ENCODE assay signal across 29 cellular contexts in genomic region chr12:95762123-95762785, GRCh38. TPM values are rescaled to one million over a fixed set of nuclear protein-coding genes. Genes with fewer than 3 reads are reported as not detected.
A peak's percentile ranks its signal among the peaks of the same experiment; 100 is the strongest.
DNase-seq lines count a peak whose midpoint lies in the region; ATAC-seq, FAIRE-seq and TF ChIP-seq lines count a peak whose summit lies in the region.
"Had no signal": no experiment of that assay in that cellular context is flagged by ENCODE, and none has a peak within 500 bp of the region (broad histone marks: within the 10 kb centered on the region; RNA-seq: fewer than 3 reads in every experiment).

No MANE protein-coding gene starts in this region.

- no peaks in the 10 kb centered on the region for H3K9me3 Mint-ChIP-seq in activated T-helper 17 cell treated with anti-CD3 and anti-CD28 coated beads, Interleukin-2, amount 50 U/mL, for 72 hours
- H3K9me3 Mint-ChIP-seq: activated CD4-positive, alpha-beta memory T cell treated with anti-CD3 and anti-CD28 coated beads, Interleukin-2, amount 10 ng/mL, durations not matched to agents 7 days and 5 days; activated naive CD4-positive, alpha-beta T cell treated with anti-CD3 and anti-CD28 coated beads, Interleukin-2, amount 50 U/mL, for 24 hours; activated T-cell treated with anti-CD3 and anti-CD28 coated beads, Interleukin-2, amount 50 U/mL, for 24 hours had no signal

- DNase-seq in right atrium auricular region (ENCODE audit: low spot score) (no peak), left cardiac atrium (no peak), lower lobe of right lung (no peak), A673 (ENCODE audit: low spot score) (no peak), H54 (ENCODE audit: insufficient read length, low spot score) (no peak), C1 segment of cervical spinal cord (lab: John Stamatoyannopoulos, UW) (no peak)
- DNase-seq: activated CD4-positive, alpha-beta memory T cell treated with anti-CD3 and anti-CD28 coated beads, Interleukin-2, amount 10 ng/mL, durations not matched to agents 7 days and 5 days; activated T-cell treated with anti-CD3 and anti-CD28 coated beads, Interleukin-2, amount 50 U/mL, for 24 hours; CD4-positive, alpha-beta memory T cell; DMS79; hippocampal formation; islet precursor cell; KG1; NCI-H1105; NCI-H2081 treated with DMSO at 0.1 percent for 48 hours; NCI-H524; stimulated activated CD4-positive, alpha-beta T cell treated with anti-CD3 and anti-CD28 coated beads, Interleukin-4, amount 100 ng/mL, for 1 hour; WERI-Rb-1 had no signal

- intact Hi-C loops in left cardiac atrium (cut with DNase I) (no loop called here), lower lobe of right lung (cut with DNase I) (no loop called here), A673 (cut with micrococcal nuclease; ENCODE audit: unreplicated experiment) (no loop called here)

- H3K36me3 Mint-ChIP-seq in activated T-helper 17 cell treated with anti-CD3 and anti-CD28 coated beads, Interleukin-2, amount 50 U/mL, for 72 hours (ENCODE audit: low read depth), result no peaks in the 10 kb centered on the region
- H3K36me3 Mint-ChIP-seq: activated naive CD4-positive, alpha-beta T cell treated with anti-CD3 and anti-CD28 coated beads, Interleukin-2, amount 50 U/mL, for 24 hours; CD4-positive, alpha-beta memory T cell had no signal

- no peak for TF ChIP-seq POLR2A in H54 (IDR thresholded peaks at IDR 0.05; ENCODE audit: low read depth, low read length)

- no peaks in the 10 kb centered on the region for H3K27me3 Mint-ChIP-seq in activated T-helper 17 cell treated with anti-CD3 and anti-CD28 coated beads, Interleukin-2, amount 50 U/mL, for 72 hours

- no TSS peak for BruUV-seq in A673 (replicated peaks; lab: Mats Ljungman, UMichigan)

- FAIRE-seq in H54 (lab: Jason Lieb, UNC), result no peak
- FAIRE-seq: endometrium had no signal

- POLR2A ChIA-PET in A673 (lab: Charles Lee; ENCODE audit: low non-redundant PET), result no interaction called here

- no peaks in the 10 kb centered on the region for H3K4me1 Mint-ChIP-seq in activated T-helper 17 cell treated with anti-CD3 and anti-CD28 coated beads, Interleukin-2, amount 50 U/mL, for 72 hours
- H3K4me1 Mint-ChIP-seq: activated naive CD4-positive, alpha-beta T cell treated with anti-CD3 and anti-CD28 coated beads, Interleukin-2, amount 50 U/mL, for 24 hours; CD4-positive, alpha-beta memory T cell; nephron had no signal

- H3K27me3 ChIP-seq in right atrium auricular region (no peaks in the 10 kb centered on the region), lower lobe of right lung (ENCODE audit: low read depth) (no peaks in the 10 kb centered on the region), A673 (replicated peaks; ENCODE audit: insufficient read depth, low read depth, low read length, poor library complexity) (no peaks in the 10 kb centered on the region)
- H3K27me3 ChIP-seq: SJSA1, vagina had no signal

- H3K4me3 ChIP-seq in right atrium auricular region, result no peak overlapping the region
- no peak overlapping the region for H3K4me3 ChIP-seq in lower lobe of right lung
- H3K4me3 ChIP-seq in A673 (ENCODE audit: low read depth, low read length, poor library complexity, severe bottlenecking), result no peak overlapping the region
- H3K4me3 ChIP-seq: coronary artery, SJSA1, skin epidermis, vagina had no signal

- H3K9me3 ChIP-seq in right atrium auricular region, result peaks cover 0 to 12% of the 10 kb centered on the region in 2 donors
- H3K9me3 ChIP-seq in lower lobe of right lung, result no peaks in the 10 kb centered on the region
- H3K9me3 ChIP-seq in A673 (ENCODE audit: low read depth, low read length, poor library complexity, severe bottlenecking), result no peaks in the 10 kb centered on the region
- H3K9me3 ChIP-seq: SJSA1, vagina had no signal

- TF ChIP-seq CTCF in right atrium auricular region (IDR thresholded peaks at IDR 0.05) (no peak), lower lobe of right lung (IDR thresholded peaks at IDR 0.05) (no peak), A673 (conservative IDR thresholded peaks at IDR 0.05; ENCODE audit: low read depth, low read length) (no peak)

- ATAC-seq in left cardiac atrium (no peak), lower lobe of right lung (peak; percentile 81 to 87), SK-N-SH treated with all-trans-retinoic acid at 6 μM for 48 hours (no peak)
- ATAC-seq in activated T-helper 17 cell treated with anti-CD3 and anti-CD28 coated beads, Interleukin-2, amount 50 U/mL, for 72 hours (replicated peaks), result peak; percentile 75

- H3K27ac ChIP-seq in right atrium auricular region (peak overlapping the region; percentile 4 to 45), lower lobe of right lung (no peak overlapping the region), A673 (ENCODE audit: low read depth, low read length, poor library complexity, severe bottlenecking) (no peak overlapping the region)
- H3K27ac ChIP-seq: coronary artery, SJSA1, skin epidermis, vagina, WERI-Rb-1 had no signal

- H3K4me1 ChIP-seq in right atrium auricular region (peaks cover 0 to 50% of the 10 kb centered on the region in 2 donors), lower lobe of right lung (peaks cover 10% of the 10 kb centered on the region), A673 (ENCODE audit: insufficient read depth, low read length, poor library complexity, severe bottlenecking) (no peaks in the 10 kb centered on the region)

- H3K4me3 Mint-ChIP-seq in activated T-helper 17 cell treated with anti-CD3 and anti-CD28 coated beads, Interleukin-2, amount 50 U/mL, for 72 hours, result peak overlapping the region; percentile 26
- H3K4me3 Mint-ChIP-seq: activated CD4-positive, alpha-beta memory T cell treated with anti-CD3 and anti-CD28 coated beads, Interleukin-2, amount 10 ng/mL, durations not matched to agents 7 days and 5 days; activated naive CD4-positive, alpha-beta T cell treated with anti-CD3 and anti-CD28 coated beads, Interleukin-2, amount 50 U/mL, for 24 hours; activated T-cell treated with anti-CD3 and anti-CD28 coated beads, Interleukin-2, amount 50 U/mL, for 24 hours; CD4-positive, alpha-beta memory T cell; mesothelial cell of epicardium; nephron had no signal

- CTCF ChIA-PET in A673 (lab: Charles Lee), result no interaction called here

- no peaks in the 10 kb centered on the region for H3K36me3 ChIP-seq in right atrium auricular region
- no peaks in the 10 kb centered on the region for H3K36me3 ChIP-seq in lower lobe of right lung
- no peaks in the 10 kb centered on the region for H3K36me3 ChIP-seq in A673 (ENCODE audit: insufficient read depth, low read length, poor library complexity, severe bottlenecking)
- H3K36me3 ChIP-seq: vagina, WERI-Rb-1 had no signal

- no peak overlapping the region for H3K27ac Mint-ChIP-seq in activated T-helper 17 cell treated with anti-CD3 and anti-CD28 coated beads, Interleukin-2, amount 50 U/mL, for 72 hours
- H3K27ac Mint-ChIP-seq: activated CD4-positive, alpha-beta memory T cell treated with anti-CD3 and anti-CD28 coated beads, Interleukin-2, amount 10 ng/mL, durations not matched to agents 7 days and 5 days; activated naive CD4-positive, alpha-beta T cell treated with anti-CD3 and anti-CD28 coated beads, Interleukin-2, amount 50 U/mL, for 24 hours; activated T-cell treated with anti-CD3 and anti-CD28 coated beads, Interleukin-2, amount 50 U/mL, for 24 hours; CD4-positive, alpha-beta memory T cell; mesothelial cell of epicardium; nephron had no signal

TF ChIP-seq in SK-N-SH treated with all-trans-retinoic acid at 6 μM for 48 hours, 23 proteins besides CTCF, POLR2A, EP300 and RAD21:
- TF ChIP-seq ISL1 (CRISPR knock-in tag; IDR thresholded peaks at IDR 0.05), result no peak
- no peak for TF ChIP-seq CSDC2 (CRISPR knock-in tag; IDR thresholded peaks at IDR 0.05)
- no peak for TF ChIP-seq ZFP30 (CRISPR knock-in tag; IDR thresholded peaks at IDR 0.05)
- no peak for TF ChIP-seq ARNTL (CRISPR knock-in tag; IDR thresholded peaks at IDR 0.05; ENCODE audit: borderline replicate concordance, low read depth)
- TF ChIP-seq PATZ1 (CRISPR knock-in tag; IDR thresholded peaks at IDR 0.05; ENCODE audit: borderline replicate concordance), result no peak
- no peak for TF ChIP-seq ZFP3 (CRISPR knock-in tag; IDR thresholded peaks at IDR 0.05)
- TF ChIP-seq ESRRG (CRISPR knock-in tag; IDR thresholded peaks at IDR 0.05), result no peak
- TF ChIP-seq CREB5 (CRISPR knock-in tag; IDR thresholded peaks at IDR 0.05; ENCODE audit: low read depth), result no peak
- no peak for TF ChIP-seq BACH2 (CRISPR knock-in tag; IDR thresholded peaks at IDR 0.05; ENCODE audit: borderline replicate concordance)

RNA-seq across cellular contexts. Expression of gene NTN4, which starts 28.3 kb away (rescaled TPM):
- total RNA-seq in right atrium auricular region, result 10 to 100 TPM; 69.0 to 85.3 TPM
- 10 to 100 TPM; 63.3 to 81.4 TPM for total RNA-seq in left cardiac atrium
- under 1 TPM; 0.06 to 0.34 TPM for total RNA-seq in activated T-helper 17 cell treated with anti-CD3 and anti-CD28 coated beads, Interleukin-2, amount 50 U/mL, for 72 hours
- 140 TPM for total RNA-seq in lower lobe of right lung
- total RNA-seq in A673 (2021), result 9.6 and 11.7 TPM in 2 replicates
- total RNA-seq: T-helper 2 cell treated with Interferon-gamma antibody and Interleukin-4, amounts not matched to agents 100 ng/mL and 5 ng/mL, for 36 hours had no signal

Comparison
In these comparisons a context has a peak if more than half of its experiments do, and no peak if none do; other contexts are left out.
1. H3K27ac ChIP-seq: peak in right atrium auricular region (2 of 2); none in lower lobe of right lung (single experiment) and A673 (single experiment).
2. ATAC-seq: peak in activated T-helper 17 cell treated with anti-CD3 and anti-CD28 coated beads, Interleukin-2, amount 50 U/mL, for 72 hours (single experiment) and lower lobe of right lung (2 of 2); none in left cardiac atrium (0 of 2) and SK-N-SH treated with all-trans-retinoic acid at 6 μM for 48 hours (single experiment).